ENCODE assay signal across 1 cellular context in the genomic region with DNA sequence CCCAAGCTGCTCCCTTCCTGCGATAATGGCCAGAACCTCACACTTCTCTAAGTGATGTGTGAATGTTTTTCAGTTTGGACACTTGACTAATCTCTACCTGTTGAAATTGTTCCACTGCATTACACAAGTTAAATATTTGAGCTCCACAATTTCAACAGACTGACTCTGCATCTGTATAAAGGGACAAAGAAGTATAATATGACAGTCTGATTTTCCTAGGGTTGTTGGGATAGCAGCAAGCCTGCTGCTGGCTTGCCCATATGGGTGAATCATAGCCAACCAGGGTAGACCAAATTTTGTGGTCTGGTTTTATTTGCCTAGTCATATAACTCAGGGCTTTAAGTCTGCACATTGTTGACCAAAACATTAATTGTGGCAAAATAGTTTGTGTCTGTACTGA.
A peak's percentile ranks its signal among the peaks of the same experiment; 100 is the strongest.
TF ChIP-seq lines count a peak whose summit lies in the region.

No MANE protein-coding gene starts in this region.

TF ChIP-seq in HepG2, 621 proteins besides CTCF, POLR2A, EP300 and RAD21 (continued from another document and continues in another):
- TF ChIP-seq, protein P1, sequence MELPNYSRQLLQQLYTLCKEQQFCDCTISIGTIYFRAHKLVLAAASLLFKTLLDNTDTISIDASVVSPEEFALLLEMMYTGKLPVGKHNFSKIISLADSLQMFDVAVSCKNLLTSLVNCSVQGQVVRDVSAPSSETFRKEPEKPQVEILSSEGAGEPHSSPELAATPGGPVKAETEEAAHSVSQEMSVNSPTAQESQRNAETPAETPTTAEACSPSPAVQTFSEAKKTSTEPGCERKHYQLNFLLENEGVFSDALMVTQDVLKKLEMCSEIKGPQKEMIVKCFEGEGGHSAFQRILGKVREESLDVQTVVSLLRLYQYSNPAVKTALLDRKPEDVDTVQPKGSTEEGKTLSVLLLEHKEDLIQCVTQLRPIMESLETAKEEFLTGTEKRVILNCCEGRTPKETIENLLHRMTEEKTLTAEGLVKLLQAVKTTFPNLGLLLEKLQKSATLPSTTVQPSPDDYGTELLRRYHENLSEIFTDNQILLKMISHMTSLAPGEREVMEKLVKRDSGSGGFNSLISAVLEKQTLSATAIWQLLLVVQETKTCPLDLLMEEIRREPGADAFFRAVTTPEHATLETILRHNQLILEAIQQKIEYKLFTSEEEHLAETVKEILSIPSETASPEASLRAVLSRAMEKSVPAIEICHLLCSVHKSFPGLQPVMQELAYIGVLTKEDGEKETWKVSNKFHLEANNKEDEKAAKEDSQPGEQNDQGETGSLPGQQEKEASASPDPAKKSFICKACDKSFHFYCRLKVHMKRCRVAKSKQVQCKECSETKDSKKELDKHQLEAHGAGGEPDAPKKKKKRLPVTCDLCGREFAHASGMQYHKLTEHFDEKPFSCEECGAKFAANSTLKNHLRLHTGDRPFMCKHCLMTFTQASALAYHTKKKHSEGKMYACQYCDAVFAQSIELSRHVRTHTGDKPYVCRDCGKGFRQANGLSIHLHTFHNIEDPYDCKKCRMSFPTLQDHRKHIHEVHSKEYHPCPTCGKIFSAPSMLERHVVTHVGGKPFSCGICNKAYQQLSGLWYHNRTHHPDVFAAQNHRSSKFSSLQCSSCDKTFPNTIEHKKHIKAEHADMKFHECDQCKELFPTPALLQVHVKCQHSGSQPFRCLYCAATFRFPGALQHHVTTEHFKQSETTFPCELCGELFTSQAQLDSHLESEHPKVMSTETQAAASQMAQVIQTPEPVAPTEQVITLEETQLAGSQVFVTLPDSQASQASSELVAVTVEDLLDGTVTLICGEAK (IDR thresholded peaks at IDR 0.05), result no peak
- TF ChIP-seq, protein P1 (CRISPR knock-in tag; IDR thresholded peaks at IDR 0.05), result no peak
- TF ChIP-seq, protein P2, sequence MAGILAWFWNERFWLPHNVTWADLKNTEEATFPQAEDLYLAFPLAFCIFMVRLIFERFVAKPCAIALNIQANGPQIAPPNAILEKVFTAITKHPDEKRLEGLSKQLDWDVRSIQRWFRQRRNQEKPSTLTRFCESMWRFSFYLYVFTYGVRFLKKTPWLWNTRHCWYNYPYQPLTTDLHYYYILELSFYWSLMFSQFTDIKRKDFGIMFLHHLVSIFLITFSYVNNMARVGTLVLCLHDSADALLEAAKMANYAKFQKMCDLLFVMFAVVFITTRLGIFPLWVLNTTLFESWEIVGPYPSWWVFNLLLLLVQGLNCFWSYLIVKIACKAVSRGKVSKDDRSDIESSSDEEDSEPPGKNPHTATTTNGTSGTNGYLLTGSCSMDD (CRISPR knock-in tag; IDR thresholded peaks at IDR 0.05), result no peak
- TF ChIP-seq, protein P3, sequence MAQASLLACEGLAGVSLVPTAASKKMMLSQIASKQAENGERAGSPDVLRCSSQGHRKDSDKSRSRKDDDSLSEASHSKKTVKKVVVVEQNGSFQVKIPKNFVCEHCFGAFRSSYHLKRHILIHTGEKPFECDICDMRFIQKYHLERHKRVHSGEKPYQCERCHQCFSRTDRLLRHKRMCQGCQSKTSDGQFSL (CRISPR knock-in tag; IDR thresholded peaks at IDR 0.05), result no peak
- TF ChIP-seq ZNF205 (CRISPR knock-in tag; IDR thresholded peaks at IDR 0.05) (no peak), HNRNPUL1 (IDR thresholded peaks at IDR 0.05; ENCODE audit: low read depth, low read length) (no peak), SOX5 (CRISPR knock-in tag; IDR thresholded peaks at IDR 0.05; ENCODE audit: borderline replicate concordance) (peak; percentile 65; the same call in 1 of the 2 replicates), ZNF468 (CRISPR knock-in tag; IDR thresholded peaks at IDR 0.05) (no peak), ZNF317 (CRISPR knock-in tag; IDR thresholded peaks at IDR 0.05) (no peak), FOXJ3 (CRISPR knock-in tag; IDR thresholded peaks at IDR 0.05; ENCODE audit: borderline replicate concordance) (peak; percentile 53; the same call in 1 of the 2 replicates), ZNF792 (CRISPR knock-in tag; IDR thresholded peaks at IDR 0.05) (0 out of 2 replicates have a peak, but pooled peaks have one; percentile 28), NFIC (IDR thresholded peaks at IDR 0.05; ENCODE audit: low read length) (0 out of 2 replicates have a peak, but pooled peaks have one; percentile 33), KDM2A (CRISPR knock-in tag; IDR thresholded peaks at IDR 0.05; ENCODE audit: borderline replicate concordance, low read depth) (no peak), ZNF644 (CRISPR knock-in tag; IDR thresholded peaks at IDR 0.05; ENCODE audit: low read depth) (peak; percentile 80), ZNF556 (CRISPR knock-in tag; IDR thresholded peaks at IDR 0.05; ENCODE audit: borderline replicate concordance) (no peak), FOXO1 (CRISPR knock-in tag; IDR thresholded peaks at IDR 0.05) (peak; percentile 74), EHMT2 (IDR thresholded peaks at IDR 0.05; ENCODE audit: borderline replicate concordance, low read depth, low read length) (peak; percentile 73; the same call in 1 of the 2 replicates), EZH2 (conservative IDR thresholded peaks at IDR 0.05; ENCODE audit: low read depth, low read length) (no peak), NR2F6 (IDR thresholded peaks at IDR 0.05) (0 out of 2 replicates have a peak, but pooled peaks have one; percentile 19), NR2F6 (CRISPR knock-in tag; IDR thresholded peaks at IDR 0.05) (peak; percentile 24; the same call in 1 of the 2 replicates), ZNF816 (CRISPR knock-in tag; IDR thresholded peaks at IDR 0.05; ENCODE audit: borderline replicate concordance) (no peak), ZBTB1 (CRISPR knock-in tag; IDR thresholded peaks at IDR 0.05; ENCODE audit: borderline replicate concordance) (no peak), ZNF761 (CRISPR knock-in tag; conservative IDR thresholded peaks at IDR 0.05) (no peak), SIX1 (CRISPR knock-in tag; IDR thresholded peaks at IDR 0.05; ENCODE audit: borderline replicate concordance) (peak; percentile 48; the same call in 1 of the 2 replicates), SALL2 (CRISPR knock-in tag; IDR thresholded peaks at IDR 0.05) (no peak), FOXA1 (IDR thresholded peaks at IDR 0.05) (no peak), FOXA1 (CRISPR knock-in tag; IDR thresholded peaks at IDR 0.05) (peak; percentile 73), SMYD3 (CRISPR knock-in tag; IDR thresholded peaks at IDR 0.05) (no peak), ZNF7 (CRISPR knock-in tag; IDR thresholded peaks at IDR 0.05) (no peak), ZNF333 (CRISPR knock-in tag; IDR thresholded peaks at IDR 0.05; ENCODE audit: borderline replicate concordance) (no peak), ZNF451 (CRISPR knock-in tag; IDR thresholded peaks at IDR 0.05) (no peak), GTF2F1 (IDR thresholded peaks at IDR 0.05; ENCODE audit: low read length) (no peak), AKAP8 (CRISPR knock-in tag; IDR thresholded peaks at IDR 0.05) (no peak), ZNF780A (CRISPR knock-in tag; IDR thresholded peaks at IDR 0.05) (no peak), PITX1 (CRISPR knock-in tag; IDR thresholded peaks at IDR 0.05) (peak; percentile 73), ZNF33A (CRISPR knock-in tag; IDR thresholded peaks at IDR 0.05; ENCODE audit: borderline replicate concordance) (no peak), TRIM24 (CRISPR knock-in tag; IDR thresholded peaks at IDR 0.05) (no peak), ZBTB8A (CRISPR knock-in tag; IDR thresholded peaks at IDR 0.05; ENCODE audit: borderline replicate concordance, low read depth) (no peak), ZC3H4 (CRISPR knock-in tag; IDR thresholded peaks at IDR 0.05; ENCODE audit: borderline replicate concordance) (no peak), ZNF652 (CRISPR knock-in tag; IDR thresholded peaks at IDR 0.05; ENCODE audit: borderline replicate concordance, low read depth) (0 out of 2 replicates have a peak, but pooled peaks have one; percentile 26), SPEN (CRISPR knock-in tag; IDR thresholded peaks at IDR 0.05; ENCODE audit: low read depth) (no peak), ZNF720 (CRISPR knock-in tag; IDR thresholded peaks at IDR 0.05) (no peak)
- TF ChIP-seq, protein P4, sequence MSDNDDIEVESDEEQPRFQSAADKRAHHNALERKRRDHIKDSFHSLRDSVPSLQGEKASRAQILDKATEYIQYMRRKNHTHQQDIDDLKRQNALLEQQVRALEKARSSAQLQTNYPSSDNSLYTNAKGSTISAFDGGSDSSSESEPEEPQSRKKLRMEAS (IDR thresholded peaks at IDR 0.05), result peak; percentile 33; the same call in 1 of the 2 replicates
- TF ChIP-seq, protein P5, sequence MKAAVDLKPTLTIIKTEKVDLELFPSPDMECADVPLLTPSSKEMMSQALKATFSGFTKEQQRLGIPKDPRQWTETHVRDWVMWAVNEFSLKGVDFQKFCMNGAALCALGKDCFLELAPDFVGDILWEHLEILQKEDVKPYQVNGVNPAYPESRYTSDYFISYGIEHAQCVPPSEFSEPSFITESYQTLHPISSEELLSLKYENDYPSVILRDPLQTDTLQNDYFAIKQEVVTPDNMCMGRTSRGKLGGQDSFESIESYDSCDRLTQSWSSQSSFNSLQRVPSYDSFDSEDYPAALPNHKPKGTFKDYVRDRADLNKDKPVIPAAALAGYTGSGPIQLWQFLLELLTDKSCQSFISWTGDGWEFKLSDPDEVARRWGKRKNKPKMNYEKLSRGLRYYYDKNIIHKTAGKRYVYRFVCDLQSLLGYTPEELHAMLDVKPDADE (CRISPR knock-in tag; IDR thresholded peaks at IDR 0.05), result no peak
- TF ChIP-seq, protein P6, sequence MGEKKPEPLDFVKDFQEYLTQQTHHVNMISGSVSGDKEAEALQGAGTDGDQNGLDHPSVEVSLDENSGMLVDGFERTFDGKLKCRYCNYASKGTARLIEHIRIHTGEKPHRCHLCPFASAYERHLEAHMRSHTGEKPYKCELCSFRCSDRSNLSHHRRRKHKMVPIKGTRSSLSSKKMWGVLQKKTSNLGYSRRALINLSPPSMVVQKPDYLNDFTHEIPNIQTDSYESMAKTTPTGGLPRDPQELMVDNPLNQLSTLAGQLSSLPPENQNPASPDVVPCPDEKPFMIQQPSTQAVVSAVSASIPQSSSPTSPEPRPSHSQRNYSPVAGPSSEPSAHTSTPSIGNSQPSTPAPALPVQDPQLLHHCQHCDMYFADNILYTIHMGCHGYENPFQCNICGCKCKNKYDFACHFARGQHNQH (CRISPR knock-in tag; IDR thresholded peaks at IDR 0.05), result 0 out of 2 replicates have a peak, but pooled peaks have one; percentile 53
- TF ChIP-seq, protein P7, sequence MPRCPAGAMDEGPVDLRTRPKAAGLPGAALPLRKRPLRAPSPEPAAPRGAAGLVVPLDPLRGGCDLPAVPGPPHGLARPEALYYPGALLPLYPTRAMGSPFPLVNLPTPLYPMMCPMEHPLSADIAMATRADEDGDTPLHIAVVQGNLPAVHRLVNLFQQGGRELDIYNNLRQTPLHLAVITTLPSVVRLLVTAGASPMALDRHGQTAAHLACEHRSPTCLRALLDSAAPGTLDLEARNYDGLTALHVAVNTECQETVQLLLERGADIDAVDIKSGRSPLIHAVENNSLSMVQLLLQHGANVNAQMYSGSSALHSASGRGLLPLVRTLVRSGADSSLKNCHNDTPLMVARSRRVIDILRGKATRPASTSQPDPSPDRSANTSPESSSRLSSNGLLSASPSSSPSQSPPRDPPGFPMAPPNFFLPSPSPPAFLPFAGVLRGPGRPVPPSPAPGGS (CRISPR knock-in tag; IDR thresholded peaks at IDR 0.05), result no peak
- TF ChIP-seq, protein P8, sequence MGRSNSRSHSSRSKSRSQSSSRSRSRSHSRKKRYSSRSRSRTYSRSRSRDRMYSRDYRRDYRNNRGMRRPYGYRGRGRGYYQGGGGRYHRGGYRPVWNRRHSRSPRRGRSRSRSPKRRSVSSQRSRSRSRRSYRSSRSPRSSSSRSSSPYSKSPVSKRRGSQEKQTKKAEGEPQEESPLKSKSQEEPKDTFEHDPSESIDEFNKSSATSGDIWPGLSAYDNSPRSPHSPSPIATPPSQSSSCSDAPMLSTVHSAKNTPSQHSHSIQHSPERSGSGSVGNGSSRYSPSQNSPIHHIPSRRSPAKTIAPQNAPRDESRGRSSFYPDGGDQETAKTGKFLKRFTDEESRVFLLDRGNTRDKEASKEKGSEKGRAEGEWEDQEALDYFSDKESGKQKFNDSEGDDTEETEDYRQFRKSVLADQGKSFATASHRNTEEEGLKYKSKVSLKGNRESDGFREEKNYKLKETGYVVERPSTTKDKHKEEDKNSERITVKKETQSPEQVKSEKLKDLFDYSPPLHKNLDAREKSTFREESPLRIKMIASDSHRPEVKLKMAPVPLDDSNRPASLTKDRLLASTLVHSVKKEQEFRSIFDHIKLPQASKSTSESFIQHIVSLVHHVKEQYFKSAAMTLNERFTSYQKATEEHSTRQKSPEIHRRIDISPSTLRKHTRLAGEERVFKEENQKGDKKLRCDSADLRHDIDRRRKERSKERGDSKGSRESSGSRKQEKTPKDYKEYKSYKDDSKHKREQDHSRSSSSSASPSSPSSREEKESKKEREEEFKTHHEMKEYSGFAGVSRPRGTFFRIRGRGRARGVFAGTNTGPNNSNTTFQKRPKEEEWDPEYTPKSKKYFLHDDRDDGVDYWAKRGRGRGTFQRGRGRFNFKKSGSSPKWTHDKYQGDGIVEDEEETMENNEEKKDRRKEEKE (IDR thresholded peaks at IDR 0.05), result no peak
